In the genomic region with DNA sequence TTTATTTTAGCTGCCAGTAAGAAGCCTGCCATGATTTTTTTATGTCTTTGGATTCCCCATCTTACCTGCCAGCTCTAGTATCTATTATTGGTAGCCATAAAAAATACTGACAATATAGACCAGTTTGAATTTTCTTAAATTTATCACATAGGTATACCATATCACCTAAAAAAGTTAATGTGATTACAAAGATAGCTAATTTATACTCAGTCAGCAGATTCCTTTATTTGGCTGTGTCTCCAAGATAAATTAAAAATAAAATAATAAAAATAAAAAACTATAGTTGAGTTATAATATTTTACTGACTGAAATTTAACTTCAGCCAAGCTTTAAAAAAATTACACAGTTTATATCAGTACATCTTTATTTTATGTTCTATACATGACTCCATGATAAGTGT, we compare ENCODE assay signal across 26 cellular contexts.
"Had no signal": no experiment of that assay in that cellular context is flagged by ENCODE, and none has a peak within 500 bp of the region (broad histone marks: within the 10 kb centered on the region; RNA-seq: fewer than 3 reads in every experiment).

No MANE protein-coding gene starts in this region.

- H3K27me3 ChIP-seq: neural progenitor cell, ovary, suprapubic skin, testis, tibial artery, transverse colon, upper lobe of right lung, uterus had no signal

- H3K9ac ChIP-seq: neural progenitor cell, parathyroid adenoma had no signal

- H2AFZ ChIP-seq: neural progenitor cell, parathyroid adenoma had no signal

- H3K36me3 ChIP-seq: neural progenitor cell, ovary, suprapubic skin, tibial artery, transverse colon, upper lobe of right lung, uterus had no signal

- H3K9me3 ChIP-seq: ovary, psoas muscle, suprapubic skin, testis, tibial artery, transverse colon, upper lobe of right lung had no signal

- H3K27ac ChIP-seq: neural progenitor cell, ovary, parathyroid adenoma, psoas muscle, skin epidermis, suprapubic skin, testis, tibial artery, transverse colon, upper lobe of right lung, uterus had no signal

- H3K4me1 ChIP-seq: neural progenitor cell, suprapubic skin, testis, tibial artery, transverse colon, upper lobe of right lung, uterus had no signal

- H3K4me3 ChIP-seq: neural progenitor cell, ovary, psoas muscle, skin epidermis, suprapubic skin, testis, tibial artery, transverse colon, upper lobe of right lung, uterus had no signal

- H3K4me2 ChIP-seq: neural progenitor cell had no signal

- DNase-seq: naive thymus-derived CD4-positive, alpha-beta T cell; natural killer cell; occipital lobe; ovary; posterior cingulate gyrus; psoas muscle; right cardiac atrium; stimulated activated CD4-positive, alpha-beta T cell treated with anti-CD3 and anti-CD28 coated beads, Interleukin-15, amount 100 ng/mL, for 24 hours; stimulated activated CD4-positive, alpha-beta T cell treated with anti-CD3 and anti-CD28 coated beads, Interleukin-2, amount 100 ng/mL, for 24 hours; stimulated activated CD4-positive, alpha-beta T cell treated with anti-CD3 and anti-CD28 coated beads, Interleukin-2, amount 100 ng/mL, for 48 hours; stimulated activated CD4-positive, alpha-beta T cell treated with anti-CD3 and anti-CD28 coated beads, Interleukin-4, amount 100 ng/mL, for 24 hours; stimulated activated naive CD4-positive, alpha-beta T cell; stimulated activated naive CD8-positive, alpha-beta T cell treated with anti-CD3 and anti-CD28 coated beads, Interleukin-15, amount 100 ng/mL, for 72 hours; stimulated activated naive CD8-positive, alpha-beta T cell treated with anti-CD3 and anti-CD28 coated beads, Interleukin-15, Interleukin-2, amounts not matched to agents 100 U/mL and 50 U/mL, for 24 hours; substantia nigra; testis; tibial artery; transverse colon; upper lobe of right lung; uterus had no signal

- ATAC-seq: naive thymus-derived CD4-positive, alpha-beta T cell; natural killer cell; psoas muscle; right cardiac atrium; sciatic nerve; stimulated activated memory B cell treated with anti-CD40 and anti-IgM and Interleukin-4, amounts not matched to agents 10 μg/mL and 1 μg/mL and 100 μg/mL, for 72 hours; stimulated activated naive CD8-positive, alpha-beta T cell treated with anti-CD3 and anti-CD28 coated beads, Interleukin-15, amount 100 ng/mL, for 72 hours; stimulated activated naive CD8-positive, alpha-beta T cell treated with anti-CD3 and anti-CD28 coated beads, Interleukin-15, Interleukin-2, amounts not matched to agents 100 U/mL and 50 U/mL, for 24 hours; upper lobe of right lung had no signal
